ENCODE assay signal across 20 cellular contexts in the genomic region with DNA sequence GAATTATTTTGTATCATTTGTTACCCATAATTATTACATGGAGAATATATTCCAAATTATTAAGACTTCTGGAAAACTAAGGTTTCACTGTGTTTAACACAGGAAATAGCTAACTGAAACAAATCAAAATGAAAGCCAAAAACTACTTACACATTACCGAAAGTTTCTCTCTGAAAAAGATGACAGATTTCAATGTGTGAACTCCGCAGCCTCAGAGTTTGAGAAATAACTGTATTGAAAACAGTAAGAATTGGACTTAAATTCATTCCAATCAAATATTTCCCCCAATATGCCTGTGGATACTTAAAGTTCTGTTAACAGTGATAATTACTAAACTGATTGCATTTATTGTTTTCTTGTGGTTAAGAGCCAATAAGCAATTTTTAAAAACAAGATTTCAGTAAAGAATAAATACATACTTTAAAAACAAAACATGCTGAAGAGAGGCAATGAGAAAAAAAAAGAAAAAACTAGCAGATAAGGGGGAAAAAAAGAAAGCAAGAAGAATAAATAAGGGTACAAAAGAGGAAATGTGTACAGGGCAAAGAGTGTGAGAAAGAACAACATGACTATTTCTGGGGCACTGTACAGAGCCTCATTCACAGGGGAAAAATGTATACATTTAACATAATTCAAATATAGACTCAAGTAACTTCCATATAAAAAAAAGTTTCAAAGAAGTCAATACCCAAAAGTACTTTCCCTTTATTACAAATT. TPM values are rescaled to one million over a fixed set of nuclear protein-coding genes. Genes with fewer than 3 reads are reported as not detected.
DNase-seq lines count a peak whose midpoint lies in the region; ATAC-seq and TF ChIP-seq lines count a peak whose summit lies in the region.
"Had no signal": no experiment of that assay in that cellular context is flagged by ENCODE, and none has a peak within 500 bp of the region (broad histone marks: within the 10 kb centered on the region; RNA-seq: fewer than 3 reads in every experiment).

No MANE protein-coding gene starts in this region.

- no peaks in the 10 kb centered on the region for H3F3A ChIP-seq in PC-9 (ENCODE audit: insufficient read depth, low read depth)

- no peaks in the 10 kb centered on the region for H3K27me3 Mint-ChIP-seq in activated naive CD4-positive, alpha-beta T cell treated with anti-CD3 and anti-CD28 coated beads for 36 hours (ENCODE audit: low read depth)
- H3K27me3 Mint-ChIP-seq in activated naive CD8-positive, alpha-beta T cell treated with anti-CD3 and anti-CD28 coated beads, Interleukin-2, amount 50 U/mL, for 24 hours = no peaks in the 10 kb centered on the region
- H3K27me3 Mint-ChIP-seq in stimulated activated naive CD8-positive, alpha-beta T cell treated with anti-CD3 and anti-CD28 coated beads, Interleukin-15, amount 100 ng/mL, for 72 hours = no peaks in the 10 kb centered on the region

- no peaks in the 10 kb centered on the region for H3K9me2 ChIP-seq in OCI-LY7 (ENCODE audit: insufficient read depth, low read length)
- H3K9me2 ChIP-seq in PC-9 (ENCODE audit: insufficient read depth) = no peaks in the 10 kb centered on the region

- intact Hi-C loops in activated naive CD4-positive, alpha-beta T cell treated with anti-CD3 and anti-CD28 coated beads for 36 hours (cut with micrococcal nuclease) = loop anchor here (1.0 kb wide), 1 partner anchor 58 kb away; no protein-coding TSS in a partner anchor
- intact Hi-C loops in OCI-LY7 (cut with micrococcal nuclease; ENCODE audit: unreplicated experiment) (no loop called here), PC-9 (cut with micrococcal nuclease; ENCODE audit: unreplicated experiment) (no loop called here)

- H3K27ac ChIP-seq in OCI-LY7 (ENCODE audit: low read depth, low read length, poor library complexity, severe bottlenecking) (no peak overlapping the region), PC-9 (no peak overlapping the region)
- H3K27ac ChIP-seq: coronary artery, GM23248, right atrium auricular region, vagina had no signal

- H3K79me2 ChIP-seq in OCI-LY7 (ENCODE audit: insufficient read depth, low read depth, low read length) (peaks cover 74% of the 10 kb centered on the region), PC-9 (ENCODE audit: low read depth) (no peaks in the 10 kb centered on the region)

- ATAC-seq in activated naive CD8-positive, alpha-beta T cell treated with anti-CD3 and anti-CD28 coated beads, Interleukin-2, amount 50 U/mL, for 24 hours = no peak
- peak; percentile 57 for ATAC-seq in stimulated activated naive CD8-positive, alpha-beta T cell treated with anti-CD3 and anti-CD28 coated beads, Interleukin-15, amount 100 ng/mL, for 72 hours
- ATAC-seq: left colon had no signal

- peak overlapping the region; percentile 52 for H3K4me2 ChIP-seq in OCI-LY7 (ENCODE audit: low read length)
- H3K4me2 ChIP-seq in PC-9 = no peak overlapping the region

- no peak overlapping the region for H3K4me3 Mint-ChIP-seq in activated naive CD4-positive, alpha-beta T cell treated with anti-CD3 and anti-CD28 coated beads for 36 hours
- peak overlapping the region; percentile 1 for H3K4me3 Mint-ChIP-seq in activated naive CD8-positive, alpha-beta T cell treated with anti-CD3 and anti-CD28 coated beads, Interleukin-2, amount 50 U/mL, for 24 hours
- H3K4me3 Mint-ChIP-seq in stimulated activated naive CD8-positive, alpha-beta T cell treated with anti-CD3 and anti-CD28 coated beads, Interleukin-15, amount 100 ng/mL, for 72 hours = peak overlapping the region; percentile 6 to 58

- no peaks in the 10 kb centered on the region for H4K20me1 ChIP-seq in OCI-LY7 (ENCODE audit: insufficient read depth, low read length)
- no peaks in the 10 kb centered on the region for H4K20me1 ChIP-seq in PC-9 (ENCODE audit: insufficient read depth)

- H3K9me3 Mint-ChIP-seq in activated naive CD4-positive, alpha-beta T cell treated with anti-CD3 and anti-CD28 coated beads for 36 hours = no peaks in the 10 kb centered on the region
- no peaks in the 10 kb centered on the region for H3K9me3 Mint-ChIP-seq in activated naive CD8-positive, alpha-beta T cell treated with anti-CD3 and anti-CD28 coated beads, Interleukin-2, amount 50 U/mL, for 24 hours
- no peaks in the 10 kb centered on the region for H3K9me3 Mint-ChIP-seq in stimulated activated naive CD8-positive, alpha-beta T cell treated with anti-CD3 and anti-CD28 coated beads, Interleukin-15, amount 100 ng/mL, for 72 hours

- H3K4me3 ChIP-seq in OCI-LY7 (ENCODE audit: low read depth, low read length, poor library complexity, severe bottlenecking) = peak overlapping the region; percentile 6
- no peak overlapping the region for H3K4me3 ChIP-seq in PC-9
- H3K4me3 ChIP-seq: coronary artery, GM23248, right atrium auricular region, vagina had no signal

- H3K9me3 ChIP-seq in OCI-LY7 (ENCODE audit: low read length) (peaks cover 8% of the 10 kb centered on the region; the same call in 1 of the 2 replicates), PC-9 (ENCODE audit: insufficient read depth, low read depth) (no peaks in the 10 kb centered on the region)
- H3K9me3 ChIP-seq: Caco-2, right atrium auricular region, vagina had no signal

- H3K4me1 ChIP-seq in OCI-LY7 (ENCODE audit: insufficient read depth, low read length, poor library complexity, severe bottlenecking) (peaks cover 39% of the 10 kb centered on the region), PC-9 (replicated peaks; ENCODE audit: insufficient read depth) (no peaks in the 10 kb centered on the region)
- H3K4me1 ChIP-seq: right atrium auricular region, vagina had no signal

- H3K36me3 Mint-ChIP-seq in activated naive CD4-positive, alpha-beta T cell treated with anti-CD3 and anti-CD28 coated beads for 36 hours (ENCODE audit: low read depth) = peaks cover 8% of the 10 kb centered on the region
- H3K36me3 Mint-ChIP-seq in activated naive CD8-positive, alpha-beta T cell treated with anti-CD3 and anti-CD28 coated beads, Interleukin-2, amount 50 U/mL, for 24 hours (ENCODE audit: low read depth) = peaks cover 24% of the 10 kb centered on the region

- BruUV-seq in OCI-LY7 (replicated peaks; lab: Mats Ljungman, UMichigan) = no TSS peak
- BruUV-seq in PC-9 (replicated peaks; lab: Mats Ljungman, UMichigan) = no TSS peak

- H3K27ac Mint-ChIP-seq in activated naive CD4-positive, alpha-beta T cell treated with anti-CD3 and anti-CD28 coated beads for 36 hours = peak overlapping the region; percentile 31
- no peak overlapping the region for H3K27ac Mint-ChIP-seq in activated naive CD8-positive, alpha-beta T cell treated with anti-CD3 and anti-CD28 coated beads, Interleukin-2, amount 50 U/mL, for 24 hours
- peak overlapping the region; percentile 77 to 82 for H3K27ac Mint-ChIP-seq in stimulated activated naive CD8-positive, alpha-beta T cell treated with anti-CD3 and anti-CD28 coated beads, Interleukin-15, amount 100 ng/mL, for 72 hours

- H3K27me3 ChIP-seq in PC-9 (ENCODE audit: insufficient read depth, low read depth) = no peaks in the 10 kb centered on the region
- H3K27me3 ChIP-seq: right atrium auricular region, vagina had no signal

- peak; percentile 21 for DNase-seq in activated naive CD4-positive, alpha-beta T cell treated with anti-CD3 and anti-CD28 coated beads for 36 hours
- DNase-seq in activated naive CD4-positive, alpha-beta T cell treated with Interleukin-2 at 50 U/mL for 16 hours = no peak
- DNase-seq in OCI-LY7 (ENCODE audit: low spot score) (no peak), PC-9 (no peak), anterior cingulate cortex (lab: John Stamatoyannopoulos, UW) (no peak), NCI-H82 treated with DMSO at 0.1 percent for 48 hours (lab: John Stamatoyannopoulos, UW; ENCODE audit: unreplicated experiment) (no peak)
- DNase-seq in activated naive CD8-positive, alpha-beta T cell treated with anti-CD3 and anti-CD28 coated beads, Interleukin-2, amount 50 U/mL, for 24 hours = no peak
- no peak for DNase-seq in stimulated activated naive CD8-positive, alpha-beta T cell treated with anti-CD3 and anti-CD28 coated beads, Interleukin-15, amount 100 ng/mL, for 72 hours
- DNase-seq: activated CD4-positive, alpha-beta T cell treated with anti-CD3 and anti-CD28 coated beads for 1 hour; Caco-2; foreskin melanocyte; GM23248; left colon; NCI-H2029; NCI-H524; SIG-M5; T-helper 9 cell had no signal

- H3K36me3 ChIP-seq in OCI-LY7 (ENCODE audit: insufficient read depth, low read length) (peaks cover 38% of the 10 kb centered on the region), PC-9 (ENCODE audit: low read depth) (no peaks in the 10 kb centered on the region)
- H3K36me3 ChIP-seq: right atrium auricular region, vagina had no signal

- CTCF ChIA-PET in activated naive CD4-positive, alpha-beta T cell treated with anti-CD3 and anti-CD28 coated beads for 36 hours (lab: Charles Lee) = interaction anchor here (0.6 to 0.8 kb wide), 2 partner anchors 35 to 241 kb away, joined by 3 read pairs; no protein-coding TSS in a partner anchor
- CTCF ChIA-PET in OCI-LY7 (lab: Charles Lee; ENCODE audit: unreplicated experiment) (no interaction called here), PC-9 (lab: Charles Lee) (no interaction called here)

- TF ChIP-seq CTCF in OCI-LY7 (conservative IDR thresholded peaks at IDR 0.05; ENCODE audit: low read length) (no peak), PC-9 (conservative IDR thresholded peaks at IDR 0.05) (no peak)

- H2AFZ ChIP-seq in OCI-LY7 (ENCODE audit: low read length) (no peak overlapping the region), PC-9 (no peak overlapping the region)
- H2AFZ ChIP-seq: GM23248 had no signal

- POLR2A ChIA-PET in OCI-LY7 (lab: Charles Lee) = interaction anchor here (0.6 to 1.0 kb wide), 3 partner anchors 11 to 1550 kb away, joined by 3 to 5 read pairs (median 3); no protein-coding TSS in a partner anchor
- POLR2A ChIA-PET in PC-9 (lab: Charles Lee; ENCODE audit: unreplicated experiment) = no interaction called here

- H3K4me1 Mint-ChIP-seq in activated naive CD4-positive, alpha-beta T cell treated with anti-CD3 and anti-CD28 coated beads for 36 hours (ENCODE audit: low read depth) = peaks cover 34% of the 10 kb centered on the region
- H3K4me1 Mint-ChIP-seq in activated naive CD8-positive, alpha-beta T cell treated with anti-CD3 and anti-CD28 coated beads, Interleukin-2, amount 50 U/mL, for 24 hours = peaks cover 36% of the 10 kb centered on the region
- peaks cover 45% of the 10 kb centered on the region for H3K4me1 Mint-ChIP-seq in stimulated activated naive CD8-positive, alpha-beta T cell treated with anti-CD3 and anti-CD28 coated beads, Interleukin-15, amount 100 ng/mL, for 72 hours

RNA-seq across cellular contexts. Expression of a gene that starts 30.7 kb away (rescaled TPM):
- 10 to 100 TPM; 23.9 to 24.9 TPM for total RNA-seq in activated naive CD4-positive, alpha-beta T cell treated with anti-CD3 and anti-CD28 coated beads for 36 hours
- total RNA-seq in OCI-LY7 (2014; rRNA removed; shearing (Covaris generic)) = 42.7 and 47.9 TPM in 2 replicates
- total RNA-seq in OCI-LY7 (2022) = 86.5 and 96.3 TPM in 2 replicates
- 12.6 and 16.3 TPM in 2 replicates for total RNA-seq in PC-9 (2021)
